In the genomic region with DNA sequence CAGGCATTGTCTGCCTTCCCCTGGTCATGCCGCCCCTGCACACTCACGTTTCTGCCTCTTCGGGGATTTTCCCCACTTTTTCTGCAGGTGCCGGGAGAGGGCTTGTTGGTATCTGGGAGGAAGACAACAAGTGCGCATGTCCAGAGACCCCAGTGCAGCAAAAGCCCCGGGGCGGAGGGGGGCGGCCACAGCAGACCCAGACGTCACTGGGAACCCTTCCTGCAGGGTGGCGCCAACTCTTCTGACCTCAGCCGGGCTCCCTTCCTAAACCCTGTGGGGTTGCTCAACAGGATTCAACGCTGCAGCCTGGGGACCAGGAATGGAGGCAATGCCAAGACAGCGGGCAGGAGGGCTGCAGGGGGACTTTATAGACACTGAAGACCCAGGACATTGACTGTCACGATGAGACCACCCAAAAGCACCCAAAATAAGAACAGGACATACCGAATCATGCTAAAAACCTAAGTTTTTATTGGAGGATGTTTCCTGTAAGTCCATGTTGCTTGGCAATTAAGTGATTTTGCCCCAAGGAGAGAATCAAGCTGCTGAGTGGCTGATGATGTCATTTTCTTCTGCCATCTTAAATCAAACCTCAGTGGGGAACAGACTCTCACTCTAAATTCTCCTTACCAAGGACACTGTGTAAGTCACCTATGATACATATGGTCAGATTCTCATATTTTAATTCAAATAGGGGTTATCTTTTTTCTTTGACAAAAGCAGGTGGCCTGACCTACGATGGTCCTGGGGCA, we compare ENCODE assay signal across 21 cellular contexts.
DNase-seq lines count a peak whose midpoint lies in the region; FAIRE-seq and TF ChIP-seq lines count a peak whose summit lies in the region.
"Had no signal": no experiment of that assay in that cellular context is flagged by ENCODE, and none has a peak within 500 bp of the region (broad histone marks: within the 10 kb centered on the region; RNA-seq: fewer than 3 reads in every experiment).

No MANE protein-coding gene starts in this region.

- no peak overlapping the region for H2BK12ac ChIP-seq in H1 (ENCODE audit: low read depth, low read length)

- no peak overlapping the region for H2BK20ac ChIP-seq in H1 (ENCODE audit: low read length)

- H4K5ac ChIP-seq in H1 (ENCODE audit: insufficient read length, low read depth, low read length): no peak overlapping the region

- H3K27me3 ChIP-seq in KMS-11 (ENCODE audit: insufficient read depth, low read depth) (no peaks in the 10 kb centered on the region), H1 (replicated peaks in 1 of 4; ENCODE audit: control insufficient read depth in 3 of 4, extremely low read depth in 1 of 4, insufficient read depth in 3 of 4, low read length in 3 of 4) (peaks cover 0 to 6% (median 3%) of the 10 kb centered on the region in 4 experiments; a peak in 4 of 7 replicates)
- no peaks in the 10 kb centered on the region for H3K27me3 ChIP-seq in CD8-positive, alpha-beta memory T cell (ENCODE audit: insufficient read depth, low read length, poor library complexity, severe bottlenecking)

- no peak overlapping the region for H2AFZ ChIP-seq in KMS-11 (ENCODE audit: low read depth)
- no peak overlapping the region for H2AFZ ChIP-seq in H1 (ENCODE audit: low read length)

- H3K56ac ChIP-seq in H1 (replicated peaks; ENCODE audit: insufficient read length, low read depth, low read length): no peak overlapping the region

- H3K79me1 ChIP-seq in H1 (ENCODE audit: low read depth, low read length): no peaks in the 10 kb centered on the region

- H2BK15ac ChIP-seq in H1 (ENCODE audit: low read length): no peak overlapping the region

- H2BK120ac ChIP-seq in H1 (replicated peaks; ENCODE audit: low read depth, low read length): no peak overlapping the region

- no peak for TF ChIP-seq EP300 in H1 (IDR thresholded peaks at IDR 0.05; ENCODE audit: borderline replicate concordance in 1 of 2, low read depth in 2 of 2, low read length in 2 of 2)

- no peaks in the 10 kb centered on the region for H3K36me3 ChIP-seq in HEK293 (ENCODE audit: control insufficient read depth in 2 of 2, insufficient read depth in 1 of 2, low read length in 2 of 2)
- no peaks in the 10 kb centered on the region for H3K36me3 ChIP-seq in KMS-11 (ENCODE audit: insufficient read depth)
- H3K36me3 ChIP-seq in H1 (ENCODE audit: control insufficient read depth in 2 of 4, insufficient read depth in 4 of 4, low read length in 3 of 4): no peaks in the 10 kb centered on the region
- H3K36me3 ChIP-seq in CD8-positive, alpha-beta memory T cell (ENCODE audit: insufficient read depth, low read length): no peaks in the 10 kb centered on the region
- H3K36me3 ChIP-seq: BE2C, HAP-1 had no signal

- no peak overlapping the region for H2BK5ac ChIP-seq in H1 (ENCODE audit: low read depth, low read length)

- no peaks in the 10 kb centered on the region for H4K20me1 ChIP-seq in KMS-11 (ENCODE audit: insufficient read depth)
- no peaks in the 10 kb centered on the region for H4K20me1 ChIP-seq in H1 (replicated peaks in 1 of 2; ENCODE audit: control insufficient read depth in 1 of 2, insufficient read depth in 2 of 2, low read length in 2 of 2)

- FAIRE-seq in H1 (lab: Jason Lieb, UNC) (no peak), HTR-8/SVneo (lab: Jason Lieb, UNC) (no peak)
- FAIRE-seq: A549, D721Med, G401.6, GM12892, GM19239 had no signal

- H3K27me3 Mint-ChIP-seq in progenitor cell of endocrine pancreas: peaks cover 50% of the 10 kb centered on the region
- H3K27me3 Mint-ChIP-seq in CD8-positive, alpha-beta memory T cell: peaks cover 29 to 56% of the 10 kb centered on the region in 2 donors

- H3K9me3 ChIP-seq in HEK293 (ENCODE audit: control insufficient read depth, insufficient read depth, low read depth, low read length) (no peaks in the 10 kb centered on the region), H1 (ENCODE audit: insufficient read depth in 2 of 2, low read depth in 1 of 2, low read length in 1 of 2) (peaks cover 0 to 3% of the 10 kb centered on the region in 2 experiments; a peak in 1 of 4 replicates)
- no peaks in the 10 kb centered on the region for H3K9me3 ChIP-seq in CD8-positive, alpha-beta memory T cell (ENCODE audit: low read length)
- H3K9me3 ChIP-seq: BE2C, HAP-1 had no signal

- no peak overlapping the region for H3K4me3 Mint-ChIP-seq in progenitor cell of endocrine pancreas (ENCODE audit: low read depth)
- H3K4me3 Mint-ChIP-seq in CD8-positive, alpha-beta memory T cell: no peak overlapping the region
- H3K4me3 Mint-ChIP-seq: CD4-positive, alpha-beta memory T cell; HFFc6 had no signal

- 83% methylated on average over 16 of the region's 16 CpGs; no CpG with 5 or more reads in 1 of the 2 experiments for WGBS in H1 (ENCODE audit: extremely low coverage in 1 of 2, insufficient coverage in 1 of 2, insufficient read length in 1 of 2, insufficient replicate concordance in 2 of 2, low coverage in 1 of 2, low lambda C conversion rate in 2 of 2, missing lambda C conversion rate in 1 of 2), 2 experiments

- TF ChIP-seq POLR2A in H1 (IDR thresholded peaks at IDR 0.05; ENCODE audit: control extremely low read depth in 1 of 2, low read depth in 2 of 2, low read length in 2 of 2): no peak

- no peak overlapping the region for H3K14ac ChIP-seq in H1 (ENCODE audit: insufficient read length)

- DNase-seq in H1 (ENCODE audit: low read depth in 1 of 2, low spot score in 2 of 2) (peak in 1 of 2 experiments; percentile 34), progenitor cell of endocrine pancreas (ENCODE audit: low spot score, unreplicated experiment) (no peak), HTR-8/SVneo (ENCODE audit: insufficient read length, low spot score) (no peak)
- no peak for DNase-seq in CD8-positive, alpha-beta memory T cell
- DNase-seq: BE2C; CD4-positive, alpha-beta memory T cell; COR-L47; DMS153; DMS79 treated with DMSO at 0.1 percent for 48 hours; EL; GOT3; HFFc6 had no signal

- no peaks in the 10 kb centered on the region for H3K4me1 Mint-ChIP-seq in progenitor cell of endocrine pancreas (ENCODE audit: low read depth)
- peaks cover 0 to 7% (median 0%) of the 10 kb centered on the region in 3 donors for H3K4me1 Mint-ChIP-seq in CD8-positive, alpha-beta memory T cell

- H3K4ac ChIP-seq in H1 (replicated peaks; ENCODE audit: insufficient read length, low read depth, low read length): no peak overlapping the region

- peak overlapping the region; percentile 31; the same call in 1 of the 2 replicates for H4K8ac ChIP-seq in H1 (ENCODE audit: extremely low read depth, insufficient read depth, low read length)

- no peaks in the 10 kb centered on the region for H3K79me2 ChIP-seq in KMS-11 (ENCODE audit: insufficient read depth, low read depth)
- H3K79me2 ChIP-seq in H1 (ENCODE audit: control insufficient read depth in 1 of 2, insufficient read depth in 2 of 2, low read length in 2 of 2): no peaks in the 10 kb centered on the region

- no peaks in the 10 kb centered on the region for H3K9me3 Mint-ChIP-seq in progenitor cell of endocrine pancreas (ENCODE audit: low read depth)
- peaks cover 0 to 6% (median 2%) of the 10 kb centered on the region in 5 donors for H3K9me3 Mint-ChIP-seq in CD8-positive, alpha-beta memory T cell
- H3K9me3 Mint-ChIP-seq: HFFc6 had no signal

- H3K4me2 ChIP-seq in KMS-11 (peak overlapping the region; percentile 98), H1 (ENCODE audit: insufficient read depth in 1 of 2, low read depth in 2 of 2, low read length in 2 of 2) (no peak overlapping the region)
- H3K4me2 ChIP-seq: A549 had no signal

- H3K18ac ChIP-seq in H1 (ENCODE audit: extremely low read depth, low read length): no peak overlapping the region

- peak overlapping the region; percentile 8 for H3K27ac Mint-ChIP-seq in progenitor cell of endocrine pancreas
- H3K27ac Mint-ChIP-seq in CD8-positive, alpha-beta memory T cell: no peak overlapping the region
- H3K27ac Mint-ChIP-seq: CD4-positive, alpha-beta memory T cell; HFFc6 had no signal

- no peak overlapping the region for H3K27ac ChIP-seq in HEK293 (ENCODE audit: extremely low read depth, low read depth, low read length)
- peak overlapping the region; percentile 100 for H3K27ac ChIP-seq in KMS-11
- no peak overlapping the region for H3K27ac ChIP-seq in H1 (ENCODE audit: low read depth, low read length)
- H3K27ac ChIP-seq in CD8-positive, alpha-beta memory T cell (ENCODE audit: low read depth, low read length): no peak overlapping the region
- H3K27ac ChIP-seq: A549, C4-2B had no signal

- H2AK5ac ChIP-seq in H1 (ENCODE audit: low read depth, low read length): no peak overlapping the region

- POLR2A ChIA-PET in HEK293 (lab: Yijun Ruan, JAX) (no interaction called here), H1 (lab: Charles Lee; ENCODE audit: partially characterized antibody) (no interaction called here)
- POLR2A ChIA-PET in CD8-positive, alpha-beta memory T cell (lab: Charles Lee): no interaction called here

- H3K9ac ChIP-seq in KMS-11: peak overlapping the region; percentile 91
- no peak overlapping the region for H3K9ac ChIP-seq in H1 (replicated peaks in 1 of 4; ENCODE audit: extremely low read depth in 1 of 4, low read depth in 3 of 4, low read length in 3 of 4)

- no peak for TF ChIP-seq RAD21 in H1 (IDR thresholded peaks at IDR 0.05 in 1 of 2, conservative IDR thresholded peaks at IDR 0.05 in 1 of 2; ENCODE audit: low read depth in 2 of 2, low read length in 2 of 2)

- CTCF ChIA-PET in HEK293 (lab: Yijun Ruan, JAX) (no interaction called here), H1 (lab: Charles Lee; ENCODE audit: partially characterized antibody) (interaction anchor here (1.7 kb wide), 1 partner anchor 145 kb away, joined by 4 read pairs; no protein-coding TSS in a partner anchor)
- CTCF ChIA-PET in CD8-positive, alpha-beta memory T cell (lab: Charles Lee): no interaction called here

- no peak overlapping the region for H4K91ac ChIP-seq in H1 (replicated peaks; ENCODE audit: insufficient read length, low read length)

- H3K23me2 ChIP-seq in H1 (ENCODE audit: low read depth, low read length): no peaks in the 10 kb centered on the region

- H3K36me3 Mint-ChIP-seq in progenitor cell of endocrine pancreas (ENCODE audit: insufficient read depth): no peaks in the 10 kb centered on the region
- H3K36me3 Mint-ChIP-seq in CD8-positive, alpha-beta memory T cell: peaks cover 0 to 3% (median 0%) of the 10 kb centered on the region in 3 donors
- H3K36me3 Mint-ChIP-seq: CD4-positive, alpha-beta memory T cell had no signal

- H3K4me1 ChIP-seq in HEK293 (ENCODE audit: control insufficient read depth, insufficient read depth, low read length) (no peaks in the 10 kb centered on the region), KMS-11 (ENCODE audit: low read depth, poor library complexity, severe bottlenecking) (peaks cover 67% of the 10 kb centered on the region), H1 (replicated peaks in 1 of 4; ENCODE audit: control insufficient read depth in 3 of 4, insufficient read depth in 4 of 4, low read length in 3 of 4) (no peaks in the 10 kb centered on the region)
- H3K4me1 ChIP-seq in CD8-positive, alpha-beta memory T cell (ENCODE audit: insufficient read depth, low read length): no peaks in the 10 kb centered on the region
- H3K4me1 ChIP-seq: A549, BE2C, HAP-1 had no signal

- H3K23ac ChIP-seq in H1 (ENCODE audit: insufficient read length): no peak overlapping the region

- TF ChIP-seq CTCF in HEK293 (tag by site-specific recombination; IDR thresholded peaks at IDR 0.05) (no peak), KMS-11 (conservative IDR thresholded peaks at IDR 0.05; ENCODE audit: low read depth, low read length) (no peak), H1 (IDR thresholded peaks at IDR 0.05; ENCODE audit: control extremely low read depth in 1 of 3, insufficient read depth in 1 of 3, low read depth in 1 of 3, low read length in 3 of 3) (no peak), progenitor cell of endocrine pancreas (IDR thresholded peaks at IDR 0.05; ENCODE audit: unreplicated experiment) (no peak)

- H3K4me3 ChIP-seq in HEK293 (ENCODE audit: low read depth, low read length) (no peak overlapping the region), KMS-11 (IDR thresholded peaks at IDR 0.05; ENCODE audit: insufficient read depth, low read depth, low read length) (no peak overlapping the region), H1 (ENCODE audit: extremely low read depth in 1 of 4, insufficient read depth in 2 of 4, low read depth in 3 of 4, low read length in 4 of 4) (no peak overlapping the region)
- no peak overlapping the region for H3K4me3 ChIP-seq in CD8-positive, alpha-beta memory T cell (ENCODE audit: low read length)
- H3K4me3 ChIP-seq: A549, HAP-1 had no signal
